In the genomic region with DNA sequence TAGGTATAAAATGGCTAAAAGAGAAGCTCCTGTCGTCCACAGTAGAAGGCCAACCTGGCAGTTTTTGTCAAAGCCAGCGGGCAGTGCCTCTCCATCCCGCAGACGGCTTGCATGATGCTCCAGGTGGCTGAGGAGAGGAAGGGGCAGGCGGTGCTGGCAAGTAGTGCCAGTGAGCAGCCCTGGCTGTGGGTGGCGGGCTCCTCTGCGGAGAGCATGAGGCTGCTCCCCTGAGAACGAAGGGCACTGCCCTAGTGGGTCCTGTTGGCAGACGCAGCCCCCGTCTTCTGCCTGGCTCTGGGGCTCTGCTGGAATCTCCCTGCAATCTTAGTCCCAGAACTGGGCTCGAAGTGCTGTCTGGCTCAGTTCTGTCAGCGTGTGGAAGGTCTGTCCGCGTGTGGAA, we compare ENCODE assay signal across 30 cellular contexts.
"Had no signal": no experiment of that assay in that cellular context is flagged by ENCODE, and none has a peak within 500 bp of the region (broad histone marks: within the 10 kb centered on the region; RNA-seq: fewer than 3 reads in every experiment).

No MANE protein-coding gene starts in this region.

- H3K9me3 Mint-ChIP-seq: central memory CD8-positive, alpha-beta T cell; dendritic cell treated with granulocyte-macrophage colony-stimulating factor and Interleukin-4, amounts not matched to agents 40 ng/mL and 50 ng/mL, for 4 days; endodermal cell; naive thymus-derived CD4-positive, alpha-beta T cell; neural progenitor cell; stimulated activated memory B cell treated with anti-CD40 and anti-IgM and Interleukin-4, amounts not matched to agents 10 μg/mL and 1 μg/mL and 100 μg/mL, for 72 hours; type B pancreatic cell had no signal

- H3K36me3 ChIP-seq: ovary had no signal

- H3K27ac ChIP-seq: colonic mucosa, epithelial cell of prostate, esophagus muscularis mucosa, foreskin keratinocyte, gastroesophageal sphincter, neural progenitor cell, ovary, psoas muscle, right lobe of liver, testis, tibial artery had no signal

- H3K27ac Mint-ChIP-seq: dendritic cell treated with granulocyte-macrophage colony-stimulating factor and Interleukin-4, amounts not matched to agents 40 ng/mL and 50 ng/mL, for 4 days; endodermal cell; nephron; neural progenitor cell; stimulated activated memory B cell treated with anti-CD40 and anti-IgM and Interleukin-4, amounts not matched to agents 10 μg/mL and 1 μg/mL and 100 μg/mL, for 72 hours; type B pancreatic cell had no signal

- H3K27me3 ChIP-seq: colonic mucosa, esophagus muscularis mucosa, foreskin keratinocyte, gastroesophageal sphincter, neural progenitor cell, ovary, right lobe of liver, testis, tibial artery had no signal

- H3K4me3 ChIP-seq: colonic mucosa, esophagus muscularis mucosa, gastroesophageal sphincter, neural progenitor cell, ovary, psoas muscle, right lobe of liver, testis, tibial artery had no signal

- H3K9ac ChIP-seq: neural progenitor cell had no signal

- H3K27me3 Mint-ChIP-seq: central memory CD8-positive, alpha-beta T cell; dendritic cell treated with granulocyte-macrophage colony-stimulating factor and Interleukin-4, amounts not matched to agents 40 ng/mL and 50 ng/mL, for 4 days; naive thymus-derived CD4-positive, alpha-beta T cell; stimulated activated memory B cell treated with anti-CD40 and anti-IgM and Interleukin-4, amounts not matched to agents 10 μg/mL and 1 μg/mL and 100 μg/mL, for 72 hours; type B pancreatic cell had no signal

- H3K4me3 Mint-ChIP-seq: central memory CD8-positive, alpha-beta T cell; dendritic cell treated with granulocyte-macrophage colony-stimulating factor and Interleukin-4, amounts not matched to agents 40 ng/mL and 50 ng/mL, for 4 days; endodermal cell; naive thymus-derived CD4-positive, alpha-beta T cell; nephron; neural progenitor cell; stimulated activated memory B cell treated with anti-CD40 and anti-IgM and Interleukin-4, amounts not matched to agents 10 μg/mL and 1 μg/mL and 100 μg/mL, for 72 hours; type B pancreatic cell had no signal

- FAIRE-seq: keratinocyte, small intestine had no signal

- H3K4me1 Mint-ChIP-seq: central memory CD8-positive, alpha-beta T cell; endodermal cell; nephron; neural progenitor cell had no signal

- H3K9me3 ChIP-seq: colonic mucosa, esophagus muscularis mucosa, gastroesophageal sphincter, ovary, psoas muscle, right lobe of liver, testis, tibial artery had no signal

- DNase-seq: colonic mucosa; effector CD8-positive, alpha-beta T cell; endodermal cell; foreskin keratinocyte; hypothalamus; mesendoderm; midbrain; naive thymus-derived CD4-positive, alpha-beta T cell; nucleus accumbens; psoas muscle; right lobe of liver; small intestine; stimulated activated CD4-positive, alpha-beta T cell treated with anti-CD3 and anti-CD28 coated beads, Interleukin-2, amount 100 ng/mL, for 24 hours; stimulated activated CD4-positive, alpha-beta T cell treated with anti-CD3 and anti-CD28 coated beads, Interleukin-4, amount 100 ng/mL, for 24 hours; stimulated activated naive CD8-positive, alpha-beta T cell treated with anti-CD3 and anti-CD28 coated beads, Interleukin-15, Interleukin-2, amounts not matched to agents 100 U/mL and 50 U/mL, for 24 hours; substantia nigra; testis; tibial artery had no signal

- ATAC-seq: foreskin keratinocyte; gastroesophageal sphincter; left lobe of liver; naive thymus-derived CD4-positive, alpha-beta T cell; psoas muscle; stimulated activated memory B cell treated with anti-CD40 and anti-IgM and Interleukin-4, amounts not matched to agents 10 μg/mL and 1 μg/mL and 100 μg/mL, for 72 hours; stimulated activated naive CD8-positive, alpha-beta T cell treated with anti-CD3 and anti-CD28 coated beads, Interleukin-15, Interleukin-2, amounts not matched to agents 100 U/mL and 50 U/mL, for 24 hours had no signal

- H2AFZ ChIP-seq: neural progenitor cell had no signal

- H3K4me1 ChIP-seq: colonic mucosa, esophagus muscularis mucosa, foreskin keratinocyte, gastroesophageal sphincter, neural progenitor cell, psoas muscle, testis, tibial artery had no signal

- H3K4me2 ChIP-seq: neural progenitor cell had no signal
